ENCODE assay signal across 19 cellular contexts in the genomic region with DNA sequence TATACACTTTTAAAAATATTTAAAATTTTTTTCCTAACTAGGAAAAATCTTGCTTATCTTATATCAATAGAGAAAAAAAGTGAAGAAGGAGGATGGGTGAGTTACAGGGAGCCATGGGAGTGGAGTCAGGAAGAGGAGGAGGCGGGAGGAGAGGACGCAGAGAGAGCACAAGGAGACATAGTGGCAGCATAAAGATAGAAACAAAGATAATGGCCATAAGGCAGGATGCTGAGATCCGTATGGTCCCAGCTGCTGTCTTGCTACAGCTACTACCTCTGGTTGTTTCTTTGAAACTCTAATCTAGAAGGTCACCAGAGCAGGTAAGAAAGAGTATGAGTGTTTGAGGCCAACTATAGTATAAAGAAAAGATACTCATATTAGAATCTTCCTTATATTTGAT. TPM values are rescaled to one million over a fixed set of nuclear protein-coding genes. Genes with fewer than 3 reads are reported as not detected.
"Had no signal": no experiment of that assay in that cellular context is flagged by ENCODE, and none has a peak within 500 bp of the region (broad histone marks: within the 10 kb centered on the region; RNA-seq: fewer than 3 reads in every experiment).

No MANE protein-coding gene starts in this region.

- DNase-seq: effector memory CD8-positive, alpha-beta T cell; esophagus squamous epithelium; foreskin fibroblast; immature natural killer cell; left ventricle myocardium superior; midbrain; pancreas; right cardiac atrium; spleen; stimulated activated CD4-positive, alpha-beta T cell treated with anti-CD3 and anti-CD28 coated beads, Interleukin-15, amount 100 ng/mL, for 24 hours; stimulated activated CD4-positive, alpha-beta T cell treated with anti-CD3 and anti-CD28 coated beads, Interleukin-1b, Interleukin-23, amount 100 ng/mL, for 48 hours; stimulated activated CD4-positive, alpha-beta T cell treated with anti-CD3 and anti-CD28 coated beads, Interleukin-4, amount 100 ng/mL, for 24 hours; tibial artery had no signal

- ATAC-seq: effector memory CD8-positive, alpha-beta T cell; gastroesophageal sphincter; left ventricle myocardium superior; natural killer cell treated with Interleukin-12 subunit alpha and Interleukin-12 subunit beta and Interleukin-15 and Interleukin-18, amount 100 ng/mL, for 72 hours; pancreas; right cardiac atrium; stimulated activated memory B cell treated with anti-CD40 and anti-IgM and Interleukin-4, amounts not matched to agents 10 μg/mL and 1 μg/mL and 100 μg/mL, for 72 hours had no signal

- H3K4me1 Mint-ChIP-seq: immature natural killer cell; stimulated activated memory B cell treated with anti-CD40 and anti-IgM and Interleukin-4, amounts not matched to agents 10 μg/mL and 1 μg/mL and 100 μg/mL, for 72 hours had no signal

- H3K4me3 Mint-ChIP-seq: effector memory CD8-positive, alpha-beta T cell; immature natural killer cell; natural killer cell treated with Interleukin-12 subunit alpha and Interleukin-12 subunit beta and Interleukin-15 and Interleukin-18, amount 100 ng/mL, for 72 hours; stimulated activated memory B cell treated with anti-CD40 and anti-IgM and Interleukin-4, amounts not matched to agents 10 μg/mL and 1 μg/mL and 100 μg/mL, for 72 hours; stimulated activated naive CD8-positive, alpha-beta T cell treated with anti-CD3 and anti-CD28 coated beads, Interleukin-15, Interleukin-2, amounts not matched to agents 100 ng/mL and 50 ng/mL, for 24 hours had no signal

- H3K36me3 Mint-ChIP-seq: immature natural killer cell; natural killer cell treated with Interleukin-12 subunit alpha and Interleukin-12 subunit beta and Interleukin-15 and Interleukin-18, amount 100 ng/mL, for 72 hours; stimulated activated memory B cell treated with anti-CD40 and anti-IgM and Interleukin-4, amounts not matched to agents 10 μg/mL and 1 μg/mL and 100 μg/mL, for 72 hours had no signal

- H3K9me3 Mint-ChIP-seq: natural killer cell treated with Interleukin-12 subunit alpha and Interleukin-12 subunit beta and Interleukin-15 and Interleukin-18, amount 100 ng/mL, for 72 hours; stimulated activated memory B cell treated with anti-CD40 and anti-IgM and Interleukin-4, amounts not matched to agents 10 μg/mL and 1 μg/mL and 100 μg/mL, for 72 hours; stimulated activated naive CD8-positive, alpha-beta T cell treated with anti-CD3 and anti-CD28 coated beads, Interleukin-15, Interleukin-2, amounts not matched to agents 100 ng/mL and 50 ng/mL, for 24 hours had no signal

- H3K27ac Mint-ChIP-seq: effector memory CD8-positive, alpha-beta T cell; immature natural killer cell; natural killer cell treated with Interleukin-12 subunit alpha and Interleukin-12 subunit beta and Interleukin-15 and Interleukin-18, amount 100 ng/mL, for 72 hours; progenitor cell of endocrine pancreas; stimulated activated memory B cell treated with anti-CD40 and anti-IgM and Interleukin-4, amounts not matched to agents 10 μg/mL and 1 μg/mL and 100 μg/mL, for 72 hours; stimulated activated naive CD8-positive, alpha-beta T cell treated with anti-CD3 and anti-CD28 coated beads, Interleukin-15, Interleukin-2, amounts not matched to agents 100 ng/mL and 50 ng/mL, for 24 hours had no signal

- H3K27me3 Mint-ChIP-seq: effector memory CD8-positive, alpha-beta T cell; natural killer cell treated with Interleukin-12 subunit alpha and Interleukin-12 subunit beta and Interleukin-15 and Interleukin-18, amount 100 ng/mL, for 72 hours; progenitor cell of endocrine pancreas; stimulated activated memory B cell treated with anti-CD40 and anti-IgM and Interleukin-4, amounts not matched to agents 10 μg/mL and 1 μg/mL and 100 μg/mL, for 72 hours had no signal

RNA-seq across cellular contexts. Expression of a gene that starts 2.6 kb away (rescaled TPM):
- polyA plus RNA-seq: immature natural killer cell, keratinocyte had no signal
